11 cellular contexts compared by ENCODE assay signal in the genomic region with DNA sequence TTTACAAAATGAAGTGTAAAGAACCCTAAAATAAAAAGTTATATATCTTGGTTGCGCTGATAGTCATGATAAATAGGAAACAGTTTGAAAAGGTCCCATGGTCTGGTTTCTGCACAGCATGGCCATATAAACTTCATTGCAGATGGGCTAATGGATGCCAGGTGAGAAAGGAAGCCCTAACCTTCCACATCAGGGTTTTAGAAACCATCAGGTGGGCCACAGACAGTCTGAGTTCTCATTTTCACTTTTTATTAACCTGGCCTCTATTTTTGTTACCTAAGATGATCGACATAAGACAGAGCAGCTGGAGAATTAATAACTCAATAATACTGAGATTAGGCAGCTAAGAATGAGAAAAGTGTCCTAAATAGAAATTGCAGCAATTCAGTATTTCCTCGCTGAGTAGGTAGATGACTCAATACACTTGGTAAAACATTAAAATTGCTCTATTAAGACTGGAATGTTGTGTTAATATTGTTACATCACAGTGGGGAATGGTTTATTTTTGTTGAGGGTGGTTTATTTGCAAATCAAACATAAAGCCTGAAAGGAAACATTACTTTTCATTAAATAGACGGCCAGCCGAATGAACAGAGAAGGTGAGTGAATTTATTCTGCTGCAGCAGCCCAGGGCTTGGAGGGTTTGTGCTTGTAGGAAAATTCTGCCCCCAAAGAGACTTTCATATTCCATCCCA. TPM values are rescaled to one million over a fixed set of nuclear protein-coding genes. Genes with fewer than 3 reads are reported as not detected.
DNase-seq lines count a peak whose midpoint lies in the region; ATAC-seq and TF ChIP-seq lines count a peak whose summit lies in the region.
"Had no signal": no experiment of that assay in that cellular context is flagged by ENCODE, and none has a peak within 500 bp of the region (broad histone marks: within the 10 kb centered on the region; RNA-seq: fewer than 3 reads in every experiment).

No MANE protein-coding gene starts in this region.

- ATAC-seq in SK-N-SH treated with all-trans-retinoic acid at 6 μM for 48 hours (peak; percentile 30; the same call in 2 of the 3 replicates), body of pancreas (peak; percentile 75)

- no peaks in the 10 kb centered on the region for H3F3A ChIP-seq in SK-N-SH (replicated peaks; ENCODE audit: insufficient read depth)

- peak overlapping the region; percentile 65 for H3K27ac Mint-ChIP-seq in type B pancreatic cell
- H3K27ac Mint-ChIP-seq: progenitor cell of endocrine pancreas had no signal

- TF ChIP-seq RAD21 in SK-N-SH (IDR thresholded peaks at IDR 0.05; ENCODE audit: low read length) = no peak

- H3K36me3 ChIP-seq in SK-N-SH (replicated peaks in 1 of 2; ENCODE audit: control insufficient read depth in 1 of 2, insufficient read depth in 2 of 2, low read length in 1 of 2) (no peaks in the 10 kb centered on the region), body of pancreas (replicated peaks in 1 of 2; ENCODE audit: insufficient read depth in 1 of 2, low read depth in 2 of 2) (no peaks in the 10 kb centered on the region), kidney epithelial cell (ENCODE audit: control insufficient read depth, insufficient read depth, low read length) (no peaks in the 10 kb centered on the region)
- H3K36me3 ChIP-seq: suprapubic skin had no signal

- H3K4me3 Mint-ChIP-seq in type B pancreatic cell = no peak overlapping the region

- H4K20me1 ChIP-seq in SK-N-SH (ENCODE audit: insufficient read depth) = no peaks in the 10 kb centered on the region; the same call in 1 of the 2 replicates

- no peak for TF ChIP-seq EP300 in SK-N-SH (IDR thresholded peaks at IDR 0.05; ENCODE audit: borderline replicate concordance in 1 of 2, low read depth in 1 of 2, low read length in 1 of 2)

- 78% methylated on average over 5 of the region's 5 CpGs for WGBS in SK-N-SH (ENCODE audit: low lambda C conversion rate)
- WGBS in body of pancreas, 2 donors = 46 to 52% methylated on average over 5 of the region's 5 CpGs

- H3K27ac ChIP-seq in SK-N-SH (ENCODE audit: low read depth in 2 of 2, low read length in 1 of 2) (peak overlapping the region in 1 of 2 experiments; percentile 51; a peak in 1 of 4 replicates), body of pancreas (peak overlapping the region; percentile 17 to 55 (median 32))
- H3K27ac ChIP-seq: suprapubic skin had no signal

- no peak for TF ChIP-seq CTCF in SK-N-SH (IDR thresholded peaks at IDR 0.05)
- no peak for TF ChIP-seq CTCF in body of pancreas (IDR thresholded peaks at IDR 0.05)
- TF ChIP-seq CTCF in kidney epithelial cell (IDR thresholded peaks at IDR 0.05; ENCODE audit: insufficient read depth, low read length, poor library complexity, severe bottlenecking) = no peak
- TF ChIP-seq CTCF in type B pancreatic cell (conservative IDR thresholded peaks at IDR 0.05) = no peak

- CTCF ChIA-PET in SK-N-SH (lab: Yijun Ruan, JAX) = interaction anchor here (1.3 kb wide), 1 partner anchor 16 kb away, joined by 5 read pairs; no protein-coding TSS in a partner anchor

- H3K9me2 ChIP-seq in SK-N-SH = no peaks in the 10 kb centered on the region

- no peak overlapping the region for H3K4me2 ChIP-seq in SK-N-SH

- H3K27me3 Mint-ChIP-seq in type B pancreatic cell = no peaks in the 10 kb centered on the region
- H3K27me3 Mint-ChIP-seq: progenitor cell of endocrine pancreas had no signal

- H3K4me1 ChIP-seq in SK-N-SH (ENCODE audit: control insufficient read depth in 1 of 2, insufficient read depth in 2 of 2, low read depth in 1 of 2, low read length in 1 of 2) (peaks cover 18 to 23% of the 10 kb centered on the region in 2 experiments; a peak in 3 of 4 replicates), body of pancreas (peaks cover 17% of the 10 kb centered on the region)

- POLR2A ChIA-PET in SK-N-SH (lab: Yijun Ruan, JAX) = no interaction called here

- no peak for TF ChIP-seq POLR2A in body of pancreas (IDR thresholded peaks at IDR 0.05)

- intact Hi-C loops in body of pancreas (cut with DNase I) = no loop called here

- no peak for DNase-seq in SK-N-SH
- no peak for DNase-seq in body of pancreas
- peak; percentile 21 for DNase-seq in kidney epithelial cell (ENCODE audit: low read depth)
- no peak for DNase-seq in type B pancreatic cell (ENCODE audit: extremely low spot score, unreplicated experiment)
- no peak for DNase-seq in GOT3 (lab: John Stamatoyannopoulos, UW)
- DNase-seq in HK-2 (ENCODE audit: unreplicated experiment) = no peak
- no peak for DNase-seq in activated gamma-delta T cell (lab: John Stamatoyannopoulos, UW)
- DNase-seq: NCI-H345 had no signal

- no peak overlapping the region for H3K9ac ChIP-seq in SK-N-SH

- H2AFZ ChIP-seq in SK-N-SH (ENCODE audit: low read depth) = no peak overlapping the region

- H3K27me3 ChIP-seq in SK-N-SH (ENCODE audit: insufficient read depth) = no peaks in the 10 kb centered on the region
- no peaks in the 10 kb centered on the region for H3K27me3 ChIP-seq in body of pancreas
- H3K27me3 ChIP-seq in kidney epithelial cell (ENCODE audit: control insufficient read depth, insufficient read depth, low read length) = no peaks in the 10 kb centered on the region
- H3K27me3 ChIP-seq: suprapubic skin had no signal

- peaks cover 39% of the 10 kb centered on the region for H3K4me1 Mint-ChIP-seq in type B pancreatic cell (ENCODE audit: unreplicated experiment)

- H3K4me3 ChIP-seq in SK-N-SH (ENCODE audit: low read depth in 2 of 2, low read length in 1 of 2) (no peak overlapping the region), body of pancreas (no peak overlapping the region), kidney epithelial cell (ENCODE audit: low read depth, low read length) (no peak overlapping the region)
- H3K4me3 ChIP-seq: suprapubic skin had no signal

- peaks cover 25% of the 10 kb centered on the region; the same call in 1 of the 2 replicates for H3K79me2 ChIP-seq in SK-N-SH (ENCODE audit: insufficient read depth)

- H3K36me3 Mint-ChIP-seq in type B pancreatic cell = peaks cover 7% of the 10 kb centered on the region

- peaks cover 3% of the 10 kb centered on the region for H3K9me3 Mint-ChIP-seq in type B pancreatic cell

- H3K9me3 ChIP-seq in SK-N-SH (no peaks in the 10 kb centered on the region), body of pancreas (no peaks in the 10 kb centered on the region)
- H3K9me3 ChIP-seq: suprapubic skin had no signal

TF ChIP-seq in SK-N-SH treated with all-trans-retinoic acid at 6 μM for 48 hours, 23 proteins besides CTCF, POLR2A, EP300 and RAD21 (continues in another document):
- no peak for TF ChIP-seq ZC3H10 (CRISPR knock-in tag; IDR thresholded peaks at IDR 0.05)
- TF ChIP-seq ZNF70 (CRISPR knock-in tag; IDR thresholded peaks at IDR 0.05) = no peak
- no peak for TF ChIP-seq ZNF8 (CRISPR knock-in tag; IDR thresholded peaks at IDR 0.05)
- TF ChIP-seq, protein P1, sequence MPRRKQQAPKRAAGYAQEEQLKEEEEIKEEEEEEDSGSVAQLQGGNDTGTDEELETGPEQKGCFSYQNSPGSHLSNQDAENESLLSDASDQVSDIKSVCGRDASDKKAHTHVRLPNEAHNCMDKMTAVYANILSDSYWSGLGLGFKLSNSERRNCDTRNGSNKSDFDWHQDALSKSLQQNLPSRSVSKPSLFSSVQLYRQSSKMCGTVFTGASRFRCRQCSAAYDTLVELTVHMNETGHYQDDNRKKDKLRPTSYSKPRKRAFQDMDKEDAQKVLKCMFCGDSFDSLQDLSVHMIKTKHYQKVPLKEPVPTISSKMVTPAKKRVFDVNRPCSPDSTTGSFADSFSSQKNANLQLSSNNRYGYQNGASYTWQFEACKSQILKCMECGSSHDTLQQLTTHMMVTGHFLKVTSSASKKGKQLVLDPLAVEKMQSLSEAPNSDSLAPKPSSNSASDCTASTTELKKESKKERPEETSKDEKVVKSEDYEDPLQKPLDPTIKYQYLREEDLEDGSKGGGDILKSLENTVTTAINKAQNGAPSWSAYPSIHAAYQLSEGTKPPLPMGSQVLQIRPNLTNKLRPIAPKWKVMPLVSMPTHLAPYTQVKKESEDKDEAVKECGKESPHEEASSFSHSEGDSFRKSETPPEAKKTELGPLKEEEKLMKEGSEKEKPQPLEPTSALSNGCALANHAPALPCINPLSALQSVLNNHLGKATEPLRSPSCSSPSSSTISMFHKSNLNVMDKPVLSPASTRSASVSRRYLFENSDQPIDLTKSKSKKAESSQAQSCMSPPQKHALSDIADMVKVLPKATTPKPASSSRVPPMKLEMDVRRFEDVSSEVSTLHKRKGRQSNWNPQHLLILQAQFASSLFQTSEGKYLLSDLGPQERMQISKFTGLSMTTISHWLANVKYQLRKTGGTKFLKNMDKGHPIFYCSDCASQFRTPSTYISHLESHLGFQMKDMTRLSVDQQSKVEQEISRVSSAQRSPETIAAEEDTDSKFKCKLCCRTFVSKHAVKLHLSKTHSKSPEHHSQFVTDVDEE (CRISPR knock-in tag; IDR thresholded peaks at IDR 0.05) = no peak

TF ChIP-seq in SK-N-SH, 30 proteins besides CTCF, POLR2A, EP300 and RAD21:
- TF ChIP-seq ELF1 (IDR thresholded peaks at IDR 0.05) (no peak), SMC3 (IDR thresholded peaks at IDR 0.05; ENCODE audit: low read depth, low read length) (no peak)

RNA-seq across cellular contexts. Expression of gene C1orf21, which starts 21.1 kb away (rescaled TPM):
- 4.8 and 6.6 TPM in 2 replicates for polyA plus RNA-seq in SK-N-SH (2012; rRNA removed)
- polyA plus RNA-seq in SK-N-SH (2012; cell fraction: cytosol; rRNA removed) = 8.6 and 11.5 TPM in 2 replicates
- 2.3 and 2.8 TPM in 2 replicates for polyA plus RNA-seq in SK-N-SH (2012; cell fraction: nucleus; rRNA removed)
- total RNA-seq in body of pancreas (10 to 100 TPM in 1 of 2 donors, 1 to 10 TPM in 1; 8.3 to 10.2 TPM), kidney epithelial cell (2.6 and 4.7 TPM in 2 replicates), type B pancreatic cell (ENCODE audit: low replicate concordance) (44.6 and 53.7 TPM in 2 replicates)
